Comparison of ENCODE assay signal across 8 cellular contexts in the genomic region with DNA sequence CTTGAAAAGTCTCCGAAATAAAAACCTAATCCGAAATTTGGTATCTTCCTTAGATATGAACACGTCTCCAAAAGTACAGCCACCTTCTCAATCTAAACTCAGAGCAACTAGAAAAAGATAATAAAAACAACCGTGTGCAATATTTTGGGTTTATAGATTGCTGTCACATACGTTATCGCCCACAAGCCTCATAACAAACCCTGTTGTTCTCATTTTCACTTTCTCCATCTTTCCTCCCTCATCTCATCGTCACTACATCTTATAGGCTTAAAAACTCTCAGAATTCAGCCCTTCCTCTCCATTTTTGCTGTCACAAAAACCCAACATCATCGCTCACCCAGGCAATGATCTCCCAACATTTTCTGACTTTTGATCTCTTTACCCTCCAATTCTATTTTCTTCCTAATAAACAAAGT. TPM values are rescaled to one million over a fixed set of nuclear protein-coding genes. Genes with fewer than 3 reads are reported as not detected.
DNase-seq lines count a peak whose midpoint lies in the region; ATAC-seq and TF ChIP-seq lines count a peak whose summit lies in the region.

No MANE protein-coding gene starts in this region.

- peak overlapping the region; percentile 79; the same call in 1 of the 2 replicates for H3K27ac Mint-ChIP-seq in GM23338
- H3K27ac Mint-ChIP-seq in activated CD8-positive, alpha-beta T cell treated with anti-CD3 and anti-CD28 coated beads for 36 hours: peak overlapping the region; percentile 92

- no peak for TF ChIP-seq POLR2A in upper lobe of left lung (IDR thresholded peaks at IDR 0.05)

- no peaks in the 10 kb centered on the region for H3F3A ChIP-seq in GM23338 (replicated peaks; ENCODE audit: low read depth)

- TF ChIP-seq CTCF in BJ (IDR thresholded peaks at IDR 0.05; ENCODE audit: insufficient read depth, low read depth, low read length) (no peak), GM23338 (conservative IDR thresholded peaks at IDR 0.05; ENCODE audit: low read depth in 2 of 2) (no peak), upper lobe of left lung (IDR thresholded peaks at IDR 0.05) (no peak)
- no peak for TF ChIP-seq CTCF in activated CD8-positive, alpha-beta T cell treated with anti-CD3 and anti-CD28 coated beads for 36 hours (IDR thresholded peaks at IDR 0.05)

- H3K4me1 ChIP-seq in GM23338 (ENCODE audit: insufficient read depth) (peaks cover 12% of the 10 kb centered on the region; the same call in 1 of the 2 replicates), upper lobe of left lung (peaks cover 19 to 30% (median 24%) of the 10 kb centered on the region in 4 donors)

- H3K9me3 ChIP-seq in upper lobe of left lung: no peaks in the 10 kb centered on the region

- H3K27me3 Mint-ChIP-seq in GM23338 (ENCODE audit: insufficient read depth, low read depth, poor library complexity): peaks cover 16% of the 10 kb centered on the region
- H3K27me3 Mint-ChIP-seq in activated CD8-positive, alpha-beta T cell treated with anti-CD3 and anti-CD28 coated beads for 36 hours: peaks cover 11% of the 10 kb centered on the region

- TF ChIP-seq EP300 in upper lobe of left lung (IDR thresholded peaks at IDR 0.05): no peak

- H3K27me3 ChIP-seq in BJ (ENCODE audit: control insufficient read depth, insufficient read depth, low read length) (no peaks in the 10 kb centered on the region), GM23338 (ENCODE audit: insufficient read depth) (peaks cover 22% of the 10 kb centered on the region; the same call in 1 of the 2 replicates), layer of hippocampus (ENCODE audit: control insufficient read depth, insufficient read depth, low read length) (no peaks in the 10 kb centered on the region), upper lobe of left lung (no peaks in the 10 kb centered on the region)

- intact Hi-C loops in activated CD8-positive, alpha-beta T cell treated with anti-CD3 and anti-CD28 coated beads for 36 hours (cut with micrococcal nuclease): loop anchor here (10.0 kb wide), 1 partner anchor 352 kb away; no protein-coding TSS in a partner anchor

- H3K79me2 ChIP-seq in GM23338 (replicated peaks; ENCODE audit: insufficient read depth): peaks cover 21% of the 10 kb centered on the region

- H3K4me3 ChIP-seq in BJ (ENCODE audit: low read depth, low read length) (peak overlapping the region; percentile 93), GM23338 (peak overlapping the region; percentile 93), upper lobe of left lung (peak overlapping the region; percentile 13 to 97 (median 82))

- POLR2A ChIA-PET in BJ (lab: Charles Lee): no interaction called here
- POLR2A ChIA-PET in activated CD8-positive, alpha-beta T cell treated with anti-CD3 and anti-CD28 coated beads for 36 hours (lab: Charles Lee): interaction anchor here (2.9 kb wide), 1 partner anchor 11 kb away, joined by 13 read pairs; a partner anchor contains a TSS

- peaks cover 8% of the 10 kb centered on the region; the same call in 1 of the 2 replicates for H3K9me2 ChIP-seq in GM23338 (ENCODE audit: insufficient read depth)

- WGBS in upper lobe of left lung, 2 donors: 10 to 16% methylated on average over 8 of the region's 8 CpGs

- peak overlapping the region; percentile 98 for H3K4me2 ChIP-seq in GM23338

- H3K36me3 ChIP-seq in BJ (ENCODE audit: control insufficient read depth, insufficient read depth, low read length) (no peaks in the 10 kb centered on the region), GM23338 (ENCODE audit: insufficient read depth) (no peaks in the 10 kb centered on the region), upper lobe of left lung (no peaks in the 10 kb centered on the region)

- CTCF ChIA-PET in BJ (lab: Yijun Ruan, JAX): interaction anchor here (1.0 kb wide), 1 partner anchor 867 kb away, joined by 4 read pairs; no protein-coding TSS in a partner anchor
- CTCF ChIA-PET in activated CD8-positive, alpha-beta T cell treated with anti-CD3 and anti-CD28 coated beads for 36 hours (lab: Charles Lee): interaction anchor here (0.9 to 1.3 kb wide), 2 partner anchors 9 to 15 kb away, joined by 3 to 7 read pairs; no protein-coding TSS in a partner anchor

- H3K9me3 Mint-ChIP-seq in GM23338: no peaks in the 10 kb centered on the region
- no peaks in the 10 kb centered on the region for H3K9me3 Mint-ChIP-seq in activated CD8-positive, alpha-beta T cell treated with anti-CD3 and anti-CD28 coated beads for 36 hours

- H3K36me3 Mint-ChIP-seq in GM23338 (ENCODE audit: low read depth): peaks cover 4% of the 10 kb centered on the region; the same call in 1 of the 3 replicates
- H3K36me3 Mint-ChIP-seq in activated CD8-positive, alpha-beta T cell treated with anti-CD3 and anti-CD28 coated beads for 36 hours (ENCODE audit: low read depth): peaks cover 8% of the 10 kb centered on the region

- peaks cover 10% of the 10 kb centered on the region for H3K4me1 Mint-ChIP-seq in GM23338
- H3K4me1 Mint-ChIP-seq in activated CD8-positive, alpha-beta T cell treated with anti-CD3 and anti-CD28 coated beads for 36 hours (ENCODE audit: low read depth): peaks cover 30% of the 10 kb centered on the region

- no peaks in the 10 kb centered on the region for H4K20me1 ChIP-seq in GM23338 (replicated peaks; ENCODE audit: insufficient read depth)

- peak overlapping the region; percentile 92 for H2AFZ ChIP-seq in GM23338

- no peak overlapping the region for H3K27ac ChIP-seq in GM23338 (ENCODE audit: low read depth)
- H3K27ac ChIP-seq in layer of hippocampus (ENCODE audit: low read depth, low read length): peak overlapping the region; percentile 23
- peak overlapping the region; percentile 23 to 62 (median 50) for H3K27ac ChIP-seq in upper lobe of left lung

- ATAC-seq in GM23338 (no peak), upper lobe of left lung (ENCODE audit: low FRiP score in 2 of 2) (no peak), GM19324 (IDR thresholded peaks at IDR 0.05; ENCODE audit: low FRiP score, unreplicated experiment) (no peak)
- peak; percentile 55 for ATAC-seq in activated CD8-positive, alpha-beta T cell treated with anti-CD3 and anti-CD28 coated beads for 36 hours

- peak overlapping the region; percentile 94 for H3K4me3 Mint-ChIP-seq in GM23338
- peak overlapping the region; percentile 96 for H3K4me3 Mint-ChIP-seq in activated CD8-positive, alpha-beta T cell treated with anti-CD3 and anti-CD28 coated beads for 36 hours

- DNase-seq in BJ (ENCODE audit: low read depth) (no peak), GM23338 (ENCODE audit: low spot score) (no peak), upper lobe of left lung (no peak), foreskin melanocyte (no peak), NCI-H226 (no peak)
- DNase-seq in activated CD8-positive, alpha-beta T cell treated with anti-CD3 and anti-CD28 coated beads for 36 hours: no peak

TF ChIP-seq in GM23338, 12 proteins besides CTCF, POLR2A, EP300 and RAD21:
- TF ChIP-seq POLR2AphosphoS5 (IDR thresholded peaks at IDR 0.05; ENCODE audit: low read depth) (no peak), ZNF331 (CRISPR knock-in tag; IDR thresholded peaks at IDR 0.05; ENCODE audit: low read depth) (no peak), EZH2phosphoT487 (IDR thresholded peaks at IDR 0.05; ENCODE audit: unreplicated experiment) (no peak), STAT1 (IDR thresholded peaks at IDR 0.05; ENCODE audit: unreplicated experiment) (no peak), EZH2 (IDR thresholded peaks at IDR 0.05; ENCODE audit: low read depth, unreplicated experiment) (no peak)
- TF ChIP-seq, protein P1, sequence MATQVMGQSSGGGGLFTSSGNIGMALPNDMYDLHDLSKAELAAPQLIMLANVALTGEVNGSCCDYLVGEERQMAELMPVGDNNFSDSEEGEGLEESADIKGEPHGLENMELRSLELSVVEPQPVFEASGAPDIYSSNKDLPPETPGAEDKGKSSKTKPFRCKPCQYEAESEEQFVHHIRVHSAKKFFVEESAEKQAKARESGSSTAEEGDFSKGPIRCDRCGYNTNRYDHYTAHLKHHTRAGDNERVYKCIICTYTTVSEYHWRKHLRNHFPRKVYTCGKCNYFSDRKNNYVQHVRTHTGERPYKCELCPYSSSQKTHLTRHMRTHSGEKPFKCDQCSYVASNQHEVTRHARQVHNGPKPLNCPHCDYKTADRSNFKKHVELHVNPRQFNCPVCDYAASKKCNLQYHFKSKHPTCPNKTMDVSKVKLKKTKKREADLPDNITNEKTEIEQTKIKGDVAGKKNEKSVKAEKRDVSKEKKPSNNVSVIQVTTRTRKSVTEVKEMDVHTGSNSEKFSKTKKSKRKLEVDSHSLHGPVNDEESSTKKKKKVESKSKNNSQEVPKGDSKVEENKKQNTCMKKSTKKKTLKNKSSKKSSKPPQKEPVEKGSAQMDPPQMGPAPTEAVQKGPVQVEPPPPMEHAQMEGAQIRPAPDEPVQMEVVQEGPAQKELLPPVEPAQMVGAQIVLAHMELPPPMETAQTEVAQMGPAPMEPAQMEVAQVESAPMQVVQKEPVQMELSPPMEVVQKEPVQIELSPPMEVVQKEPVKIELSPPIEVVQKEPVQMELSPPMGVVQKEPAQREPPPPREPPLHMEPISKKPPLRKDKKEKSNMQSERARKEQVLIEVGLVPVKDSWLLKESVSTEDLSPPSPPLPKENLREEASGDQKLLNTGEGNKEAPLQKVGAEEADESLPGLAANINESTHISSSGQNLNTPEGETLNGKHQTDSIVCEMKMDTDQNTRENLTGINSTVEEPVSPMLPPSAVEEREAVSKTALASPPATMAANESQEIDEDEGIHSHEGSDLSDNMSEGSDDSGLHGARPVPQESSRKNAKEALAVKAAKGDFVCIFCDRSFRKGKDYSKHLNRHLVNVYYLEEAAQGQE (IDR thresholded peaks at IDR 0.05; ENCODE audit: unreplicated experiment): no peak

RNA-seq across cellular contexts. Expression of a gene that starts 0.4 kb away (rescaled TPM):
- 14.8 and 17.4 TPM in 2 replicates for polyA plus RNA-seq in BJ (2011; rRNA removed)
- polyA minus RNA-seq in BJ (2011; rRNA and poly(A)+ RNA removed): 35.3 and 44.2 TPM in 2 replicates
- 15.3 and 17.5 TPM in 2 replicates for total RNA-seq in GM23338 (2014; rRNA removed; shearing (Covaris generic))
- polyA plus RNA-seq in GM23338 (2016; fragmentation: Nextera tagmentation; extraction: Ambion mirVana): 5.4 and 5.7 TPM in 2 replicates
- 10 to 100 TPM; 21.4 to 22.1 TPM for total RNA-seq in activated CD8-positive, alpha-beta T cell treated with anti-CD3 and anti-CD28 coated beads for 36 hours
- total RNA-seq in upper lobe of left lung: 10 to 100 TPM; 15.2 to 33.5 (median 20.0) TPM

RNA-seq across cellular contexts. Expression of a gene that starts 11.1 kb away (rescaled TPM):
- 14.2 and 22.6 TPM in 2 replicates for polyA plus RNA-seq in BJ (2011; rRNA removed)
- 26.5 and 31.9 TPM in 2 replicates for polyA minus RNA-seq in BJ (2011; rRNA and poly(A)+ RNA removed)
- 43.3 and 47.1 TPM in 2 replicates for total RNA-seq in GM23338 (2014; rRNA removed; shearing (Covaris generic))
- 53.8 and 54.0 TPM in 2 replicates for polyA plus RNA-seq in GM23338 (2016; fragmentation: Nextera tagmentation; extraction: Ambion mirVana)
- total RNA-seq in activated CD8-positive, alpha-beta T cell treated with anti-CD3 and anti-CD28 coated beads for 36 hours: 10 to 100 TPM; 67.3 to 67.6 TPM
- 10 to 100 TPM; 30.0 to 67.9 (median 39.7) TPM for total RNA-seq in upper lobe of left lung
